Comparison of ENCODE assay signal across 22 cellular contexts in genomic region chr20:48740714-48741113, GRCh38.
A peak's percentile ranks its signal among the peaks of the same experiment; 100 is the strongest.
DNase-seq lines count a peak whose midpoint lies in the region; ATAC-seq, FAIRE-seq and TF ChIP-seq lines count a peak whose summit lies in the region.
"Had no signal": no experiment of that assay in that cellular context is flagged by ENCODE, and none has a peak within 500 bp of the region (broad histone marks: within the 10 kb centered on the region; RNA-seq: fewer than 3 reads in every experiment).

No MANE protein-coding gene starts in this region.

- CTCF ChIA-PET in GM10248 (lab: Yijun Ruan, JAX), result interaction anchor here (0.7 to 3.2 kb wide), 5 partner anchors 8 to 120 kb away, joined by 3 to 20 read pairs (median 4); no protein-coding TSS in a partner anchor

- no peak for TF ChIP-seq CTCF in GM10248 (IDR thresholded peaks at IDR 0.05; ENCODE audit: control extremely low read depth, extremely low read depth, low read depth, missing control alignments)

- peak overlapping the region; percentile 83; the same call in 1 of the 2 replicates for H3K27ac ChIP-seq in BLaER1
- H3K27ac ChIP-seq: brain microvascular endothelial cell, right atrium auricular region had no signal

- peak; percentile 43 for ATAC-seq in GM21723 (IDR thresholded peaks at IDR 0.05; ENCODE audit: unreplicated experiment)
- peak; percentile 48 for ATAC-seq in HG03520 (IDR thresholded peaks at IDR 0.05; ENCODE audit: unreplicated experiment)

- H3K27me3 ChIP-seq in BLaER1, result no peaks in the 10 kb centered on the region
- H3K27me3 ChIP-seq: BE2C, brain microvascular endothelial cell, right atrium auricular region had no signal

- H3K4me3 ChIP-seq in BLaER1, result no peak overlapping the region
- H3K4me3 ChIP-seq: right atrium auricular region had no signal

- H3K9me3 ChIP-seq in BLaER1, result no peaks in the 10 kb centered on the region
- H3K9me3 ChIP-seq: BE2C, right atrium auricular region had no signal

- FAIRE-seq in GM18507 (lab: Jason Lieb, UNC), result peak; percentile 61
- FAIRE-seq in GM19239 (lab: Jason Lieb, UNC), result no peak
- FAIRE-seq: A204.1, colon, H54 had no signal

- peaks cover 72% of the 10 kb centered on the region for H3K4me1 ChIP-seq in BLaER1
- H3K4me1 ChIP-seq: BE2C had no signal

- DNase-seq in GM18507 (ENCODE audit: extremely low spot score, insufficient read length, low read depth), result no peak
- no peak for DNase-seq in NCI-H2196 treated with DMSO at 0.1 percent for 48 hours (lab: John Stamatoyannopoulos, UW; ENCODE audit: unreplicated experiment)
- no peak for DNase-seq in GM10248 (ENCODE audit: extremely low spot score)
- DNase-seq in activated T-cell treated with anti-CD3 and anti-CD28 coated beads for 4 hours, result no peak
- no peak for DNase-seq in GM19239 (ENCODE audit: insufficient read length, low spot score)
- DNase-seq: activated CD4-positive, alpha-beta T cell treated with anti-CD3 and anti-CD28 coated beads for 48 hours; activated effector memory CD4-positive, alpha-beta T cell treated with anti-CD3 and anti-CD28 coated beads, Interleukin-2, amount 50 U/mL, for 16 hours; BE2C; brain microvascular endothelial cell; endodermal cell; kidney glomerular epithelial cell; MM.1S; NCI-H1436 treated with DMSO at 0.1 percent for 48 hours; SIG-M5; T-helper 1 cell had no signal

- H3K36me3 ChIP-seq in BLaER1, result no peaks in the 10 kb centered on the region
- H3K36me3 ChIP-seq: BE2C had no signal

- POLR2A ChIA-PET in GM10248 (lab: Yijun Ruan, JAX), result interaction anchor here (0.9 to 1.2 kb wide), 2 partner anchors 10 to 33 kb away, joined by 3 read pairs; no protein-coding TSS in a partner anchor

- no peak overlapping the region for H3K9ac ChIP-seq in BLaER1

- H3K4me2 ChIP-seq in BLaER1, result peak overlapping the region; percentile 88

- H4K20me1 ChIP-seq in BLaER1, result no peaks in the 10 kb centered on the region
